Comparison of ENCODE assay signal across 1 cellular context in genomic region chr15:55993111-55993803, GRCh38.
A peak's percentile ranks its signal among the peaks of the same experiment; 100 is the strongest.
TF ChIP-seq lines count a peak whose summit lies in the region.

NEDD4 (minus strand) TSS chr15:55993612; CDS start chr15:55993555, 57 bp downstream.

TF ChIP-seq in HepG2, 621 proteins besides CTCF, POLR2A, EP300 and RAD21 (continued from another document and continues in another):
- TF ChIP-seq, protein P1, sequence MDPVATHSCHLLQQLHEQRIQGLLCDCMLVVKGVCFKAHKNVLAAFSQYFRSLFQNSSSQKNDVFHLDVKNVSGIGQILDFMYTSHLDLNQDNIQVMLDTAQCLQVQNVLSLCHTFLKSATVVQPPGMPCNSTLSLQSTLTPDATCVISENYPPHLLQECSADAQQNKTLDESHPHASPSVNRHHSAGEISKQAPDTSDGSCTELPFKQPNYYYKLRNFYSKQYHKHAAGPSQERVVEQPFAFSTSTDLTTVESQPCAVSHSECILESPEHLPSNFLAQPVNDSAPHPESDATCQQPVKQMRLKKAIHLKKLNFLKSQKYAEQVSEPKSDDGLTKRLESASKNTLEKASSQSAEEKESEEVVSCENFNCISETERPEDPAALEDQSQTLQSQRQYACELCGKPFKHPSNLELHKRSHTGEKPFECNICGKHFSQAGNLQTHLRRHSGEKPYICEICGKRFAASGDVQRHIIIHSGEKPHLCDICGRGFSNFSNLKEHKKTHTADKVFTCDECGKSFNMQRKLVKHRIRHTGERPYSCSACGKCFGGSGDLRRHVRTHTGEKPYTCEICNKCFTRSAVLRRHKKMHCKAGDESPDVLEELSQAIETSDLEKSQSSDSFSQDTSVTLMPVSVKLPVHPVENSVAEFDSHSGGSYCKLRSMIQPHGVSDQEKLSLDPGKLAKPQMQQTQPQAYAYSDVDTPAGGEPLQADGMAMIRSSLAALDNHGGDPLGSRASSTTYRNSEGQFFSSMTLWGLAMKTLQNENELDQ (CRISPR knock-in tag; IDR thresholded peaks at IDR 0.05; ENCODE audit: borderline replicate concordance): no peak
- TF ChIP-seq SRSF9 (IDR thresholded peaks at IDR 0.05; ENCODE audit: borderline replicate concordance, insufficient read depth, low read depth, low read length, poor library complexity, severe bottlenecking) (no peak), MIER3 (CRISPR knock-in tag; IDR thresholded peaks at IDR 0.05; ENCODE audit: borderline replicate concordance) (no peak), MAX (IDR thresholded peaks at IDR 0.05) (peak; percentile 61; the same call in 1 of the 2 replicates), LCORL (IDR thresholded peaks at IDR 0.05) (no peak), LCORL (CRISPR knock-in tag; IDR thresholded peaks at IDR 0.05) (0 out of 2 replicates have a peak, but pooled peaks have one; percentile 22), JUNB (CRISPR knock-in tag; IDR thresholded peaks at IDR 0.05; ENCODE audit: borderline replicate concordance) (no peak), POGK (CRISPR knock-in tag; conservative IDR thresholded peaks at IDR 0.05) (no peak), ZSCAN29 (CRISPR knock-in tag; conservative IDR thresholded peaks at IDR 0.05) (no peak), RBFOX2 (IDR thresholded peaks at IDR 0.05; ENCODE audit: low read depth, low read length) (peak; percentile 85), KMT2B (CRISPR knock-in tag; IDR thresholded peaks at IDR 0.05) (peak; percentile 88), ZNF615 (CRISPR knock-in tag; IDR thresholded peaks at IDR 0.05; ENCODE audit: borderline replicate concordance) (no peak), MYC (CRISPR knock-in tag; IDR thresholded peaks at IDR 0.05; ENCODE audit: borderline replicate concordance) (peak; percentile 29; the same call in 1 of the 2 replicates), ZFY (CRISPR knock-in tag; IDR thresholded peaks at IDR 0.05) (peak; percentile 52), ZBTB26 (CRISPR knock-in tag; IDR thresholded peaks at IDR 0.05; ENCODE audit: borderline replicate concordance) (no peak), MBNL3 (CRISPR knock-in tag; conservative IDR thresholded peaks at IDR 0.05) (no peak), ZBTB25 (CRISPR knock-in tag; IDR thresholded peaks at IDR 0.05) (no peak), POGZ (CRISPR knock-in tag; IDR thresholded peaks at IDR 0.05) (peak; percentile 59; the same call in 1 of the 2 replicates), KLF11 (CRISPR knock-in tag; IDR thresholded peaks at IDR 0.05) (no peak), ZSCAN25 (CRISPR knock-in tag; IDR thresholded peaks at IDR 0.05) (peak; percentile 77; the same call in 1 of the 2 replicates), THAP9 (CRISPR knock-in tag; IDR thresholded peaks at IDR 0.05; ENCODE audit: borderline replicate concordance) (no peak), TMF1 (CRISPR knock-in tag; IDR thresholded peaks at IDR 0.05; ENCODE audit: low read depth) (no peak), ZFP36 (IDR thresholded peaks at IDR 0.05; ENCODE audit: borderline replicate concordance, low read depth, low read length, partially characterized antibody) (no peak), GMEB2 (CRISPR knock-in tag; IDR thresholded peaks at IDR 0.05; ENCODE audit: low read depth) (no peak), SIX4 (CRISPR knock-in tag; IDR thresholded peaks at IDR 0.05) (no peak), ZNF564 (CRISPR knock-in tag; IDR thresholded peaks at IDR 0.05) (no peak), ZBTB3 (CRISPR knock-in tag; IDR thresholded peaks at IDR 0.05; ENCODE audit: borderline replicate concordance, low read depth) (no peak), SAP130 (CRISPR knock-in tag; IDR thresholded peaks at IDR 0.05; ENCODE audit: low read depth) (peak; percentile 76), ZNF782 (CRISPR knock-in tag; IDR thresholded peaks at IDR 0.05; ENCODE audit: borderline replicate concordance) (peak; percentile 87; the same call in 1 of the 2 replicates), ZBTB10 (CRISPR knock-in tag; IDR thresholded peaks at IDR 0.05; ENCODE audit: borderline replicate concordance) (no peak), NRL (CRISPR knock-in tag; IDR thresholded peaks at IDR 0.05; ENCODE audit: borderline replicate concordance) (no peak), CHD2 (IDR thresholded peaks at IDR 0.05; ENCODE audit: low read depth, low read length) (peak; percentile 10; the same call in 1 of the 2 replicates), ZBTB21 (CRISPR knock-in tag; IDR thresholded peaks at IDR 0.05) (no peak), ZNF772 (CRISPR knock-in tag; IDR thresholded peaks at IDR 0.05) (no peak), SIN3A (IDR thresholded peaks at IDR 0.05; ENCODE audit: borderline replicate concordance, low read depth, low read length) (peak; percentile 69; the same call in 1 of the 2 replicates), ZNF570 (CRISPR knock-in tag; IDR thresholded peaks at IDR 0.05; ENCODE audit: borderline replicate concordance) (no peak), ZNF143 (CRISPR knock-in tag; IDR thresholded peaks at IDR 0.05) (no peak), ZSCAN22 (CRISPR knock-in tag; IDR thresholded peaks at IDR 0.05) (0 out of 2 replicates have a peak, but pooled peaks have one; percentile 42), DR1 (CRISPR knock-in tag; IDR thresholded peaks at IDR 0.05) (no peak), ZEB1 (IDR thresholded peaks at IDR 0.05; ENCODE audit: insufficient replicate concordance, low read depth) (no peak), ZNF841 (CRISPR knock-in tag; IDR thresholded peaks at IDR 0.05; ENCODE audit: borderline replicate concordance) (no peak)
- TF ChIP-seq, protein P2, sequence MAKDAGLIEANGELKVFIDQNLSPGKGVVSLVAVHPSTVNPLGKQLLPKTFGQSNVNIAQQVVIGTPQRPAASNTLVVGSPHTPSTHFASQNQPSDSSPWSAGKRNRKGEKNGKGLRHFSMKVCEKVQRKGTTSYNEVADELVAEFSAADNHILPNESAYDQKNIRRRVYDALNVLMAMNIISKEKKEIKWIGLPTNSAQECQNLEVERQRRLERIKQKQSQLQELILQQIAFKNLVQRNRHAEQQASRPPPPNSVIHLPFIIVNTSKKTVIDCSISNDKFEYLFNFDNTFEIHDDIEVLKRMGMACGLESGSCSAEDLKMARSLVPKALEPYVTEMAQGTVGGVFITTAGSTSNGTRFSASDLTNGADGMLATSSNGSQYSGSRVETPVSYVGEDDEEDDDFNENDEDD (CRISPR knock-in tag; IDR thresholded peaks at IDR 0.05; ENCODE audit: borderline replicate concordance): peak; percentile 85; the same call in 1 of the 2 replicates
- TF ChIP-seq, protein P3, sequence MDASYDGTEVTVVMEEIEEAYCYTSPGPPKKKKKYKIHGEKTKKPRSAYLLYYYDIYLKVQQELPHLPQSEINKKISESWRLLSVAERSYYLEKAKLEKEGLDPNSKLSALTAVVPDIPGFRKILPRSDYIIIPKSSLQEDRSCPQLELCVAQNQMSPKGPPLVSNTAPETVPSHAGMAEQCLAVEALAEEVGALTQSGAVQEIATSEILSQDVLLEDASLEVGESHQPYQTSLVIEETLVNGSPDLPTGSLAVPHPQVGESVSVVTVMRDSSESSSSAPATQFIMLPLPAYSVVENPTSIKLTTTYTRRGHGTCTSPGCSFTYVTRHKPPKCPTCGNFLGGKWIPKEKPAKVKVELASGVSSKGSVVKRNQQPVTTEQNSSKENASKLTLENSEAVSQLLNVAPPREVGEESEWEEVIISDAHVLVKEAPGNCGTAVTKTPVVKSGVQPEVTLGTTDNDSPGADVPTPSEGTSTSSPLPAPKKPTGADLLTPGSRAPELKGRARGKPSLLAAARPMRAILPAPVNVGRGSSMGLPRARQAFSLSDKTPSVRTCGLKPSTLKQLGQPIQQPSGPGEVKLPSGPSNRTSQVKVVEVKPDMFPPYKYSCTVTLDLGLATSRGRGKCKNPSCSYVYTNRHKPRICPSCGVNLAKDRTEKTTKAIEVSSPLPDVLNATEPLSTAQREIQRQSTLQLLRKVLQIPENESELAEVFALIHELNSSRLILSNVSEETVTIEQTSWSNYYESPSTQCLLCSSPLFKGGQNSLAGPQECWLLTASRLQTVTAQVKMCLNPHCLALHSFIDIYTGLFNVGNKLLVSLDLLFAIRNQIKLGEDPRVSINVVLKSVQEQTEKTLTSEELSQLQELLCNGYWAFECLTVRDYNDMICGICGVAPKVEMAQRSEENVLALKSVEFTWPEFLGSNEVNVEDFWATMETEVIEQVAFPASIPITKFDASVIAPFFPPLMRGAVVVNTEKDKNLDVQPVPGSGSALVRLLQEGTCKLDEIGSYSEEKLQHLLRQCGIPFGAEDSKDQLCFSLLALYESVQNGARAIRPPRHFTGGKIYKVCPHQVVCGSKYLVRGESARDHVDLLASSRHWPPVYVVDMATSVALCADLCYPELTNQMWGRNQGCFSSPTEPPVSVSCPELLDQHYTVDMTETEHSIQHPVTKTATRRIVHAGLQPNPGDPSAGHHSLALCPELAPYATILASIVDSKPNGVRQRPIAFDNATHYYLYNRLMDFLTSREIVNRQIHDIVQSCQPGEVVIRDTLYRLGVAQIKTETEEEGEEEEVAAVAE (CRISPR knock-in tag; IDR thresholded peaks at IDR 0.05; ENCODE audit: borderline replicate concordance): peak; percentile 68; the same call in 1 of the 2 replicates
